In genomic region chr4:140187316-140187695, GRCh38 we compare ENCODE assay signal across 1 cellular context.
TF ChIP-seq lines count a peak whose summit lies in the region.

No MANE protein-coding gene starts in this region.

TF ChIP-seq in A549, 52 proteins besides CTCF, POLR2A, EP300 and RAD21:
- TF ChIP-seq POLR2AphosphoS2 (conservative IDR thresholded peaks at IDR 0.05; ENCODE audit: low read length) = no peak
- TF ChIP-seq RFX5 (IDR thresholded peaks at IDR 0.05) = no peak
- TF ChIP-seq ZC3H11A (IDR thresholded peaks at IDR 0.05) = no peak
- TF ChIP-seq PBX3 (IDR thresholded peaks at IDR 0.05) = no peak
- TF ChIP-seq JUNB (IDR thresholded peaks at IDR 0.05) = no peak
- TF ChIP-seq CHD4 (IDR thresholded peaks at IDR 0.05; ENCODE audit: borderline replicate concordance) = no peak
- no peak for TF ChIP-seq ZFP36 (IDR thresholded peaks at IDR 0.05; ENCODE audit: borderline replicate concordance, partially characterized antibody)
- no peak for TF ChIP-seq ATOH8 (CRISPR knock-in tag; IDR thresholded peaks at IDR 0.05; ENCODE audit: low read depth)
- no peak for TF ChIP-seq RNF2 (IDR thresholded peaks at IDR 0.05; ENCODE audit: borderline replicate concordance, low read depth)
- TF ChIP-seq ZSCAN20 (CRISPR knock-in tag; IDR thresholded peaks at IDR 0.05) = no peak
- no peak for TF ChIP-seq HOXB13 (CRISPR knock-in tag; IDR thresholded peaks at IDR 0.05; ENCODE audit: low read depth)
- TF ChIP-seq RCOR1 (IDR thresholded peaks at IDR 0.05; ENCODE audit: low read depth, low read length) = no peak
- no peak for TF ChIP-seq HDAC2 (IDR thresholded peaks at IDR 0.05)
- no peak for TF ChIP-seq CEBPB (IDR thresholded peaks at IDR 0.05)
- no peak for TF ChIP-seq KDM1A (IDR thresholded peaks at IDR 0.05; ENCODE audit: low read depth)
- TF ChIP-seq, protein P1, sequence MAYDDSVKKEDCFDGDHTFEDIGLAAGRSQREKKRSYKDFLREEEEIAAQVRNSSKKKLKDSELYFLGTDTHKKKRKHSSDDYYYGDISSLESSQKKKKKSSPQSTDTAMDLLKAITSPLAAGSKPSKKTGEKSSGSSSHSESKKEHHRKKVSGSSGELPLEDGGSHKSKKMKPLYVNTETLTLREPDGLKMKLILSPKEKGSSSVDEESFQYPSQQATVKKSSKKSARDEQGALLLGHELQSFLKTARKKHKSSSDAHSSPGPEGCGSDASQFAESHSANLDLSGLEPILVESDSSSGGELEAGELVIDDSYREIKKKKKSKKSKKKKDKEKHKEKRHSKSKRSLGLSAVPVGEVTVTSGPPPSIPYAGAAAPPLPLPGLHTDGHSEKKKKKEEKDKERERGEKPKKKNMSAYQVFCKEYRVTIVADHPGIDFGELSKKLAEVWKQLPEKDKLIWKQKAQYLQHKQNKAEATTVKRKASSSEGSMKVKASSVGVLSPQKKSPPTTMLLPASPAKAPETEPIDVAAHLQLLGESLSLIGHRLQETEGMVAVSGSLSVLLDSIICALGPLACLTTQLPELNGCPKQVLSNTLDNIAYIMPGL (CRISPR knock-in tag; IDR thresholded peaks at IDR 0.05; ENCODE audit: borderline replicate concordance) = no peak
- no peak for TF ChIP-seq SREBF2 (IDR thresholded peaks at IDR 0.05)
- TF ChIP-seq TP53 (CRISPR knock-in tag; IDR thresholded peaks at IDR 0.05) = no peak
